ENCODE assay signal across 12 cellular contexts in the genomic region with DNA sequence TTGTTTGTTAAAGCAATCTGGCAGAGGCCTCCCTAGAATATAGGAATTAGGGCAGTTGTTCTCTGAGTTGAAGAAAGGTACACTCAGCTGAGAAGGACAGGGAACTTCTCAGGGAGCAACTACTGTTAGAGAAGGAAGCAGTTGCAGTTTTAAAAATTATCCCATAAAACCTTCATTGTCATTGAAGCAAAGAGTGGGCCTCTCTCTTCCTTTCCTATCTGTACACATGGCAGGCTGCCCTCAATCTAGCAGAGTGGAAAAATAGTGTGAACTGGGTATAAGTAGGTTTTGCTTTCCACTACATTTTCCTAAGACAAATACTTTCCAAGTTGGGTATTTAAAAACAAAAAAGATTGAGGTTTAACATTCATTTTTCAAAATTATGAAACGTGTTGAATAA.
DNase-seq lines count a peak whose midpoint lies in the region; ATAC-seq, FAIRE-seq and TF ChIP-seq lines count a peak whose summit lies in the region.
"Had no signal": no experiment of that assay in that cellular context is flagged by ENCODE, and none has a peak within 500 bp of the region (broad histone marks: within the 10 kb centered on the region; RNA-seq: fewer than 3 reads in every experiment).

No MANE protein-coding gene starts in this region.

- H3K4me3 ChIP-seq in A549: no peak overlapping the region
- H3K4me3 ChIP-seq in brain microvascular endothelial cell (ENCODE audit: low read depth, low read length): no peak overlapping the region
- no peak overlapping the region for H3K4me3 ChIP-seq in tibial nerve
- H3K4me3 ChIP-seq: MG63, tibial artery had no signal

- no peaks in the 10 kb centered on the region for H3K27me3 Mint-ChIP-seq in activated T-helper 1 cell treated with anti-CD3 and anti-CD28 coated beads, Interleukin-12 subunit alpha, Interleukin-12 subunit beta, Interleukin-2, Interleukin-4 antibody, amounts not matched to agents 30 ng/mL and 10 ng/mL and 1 ng/mL, durations not matched to agents 14 hours and 24 hours and 36 hours (ENCODE audit: insufficient read depth)
- no peaks in the 10 kb centered on the region for H3K27me3 Mint-ChIP-seq in memory B cell

- H3K9me3 ChIP-seq in A549 (0 out of 3 replicates have a peak, but pooled peaks cover 2% of the 10 kb centered on the region), tibial nerve (peaks cover 0 to 4% (median 0%) of the 10 kb centered on the region in 4 donors)
- H3K9me3 ChIP-seq: MG63, tibial artery had no signal

- peak overlapping the region; percentile 94 for H3K27ac Mint-ChIP-seq in activated T-helper 1 cell treated with anti-CD3 and anti-CD28 coated beads, Interleukin-12 subunit alpha, Interleukin-12 subunit beta, Interleukin-2, Interleukin-4 antibody, amounts not matched to agents 30 ng/mL and 10 ng/mL and 1 ng/mL, durations not matched to agents 14 hours and 24 hours and 36 hours
- peak overlapping the region; percentile 84 for H3K27ac Mint-ChIP-seq in memory B cell

- no peak for TF ChIP-seq EP300 in A549 (IDR thresholded peaks at IDR 0.05)
- no peak for TF ChIP-seq EP300 in tibial nerve (IDR thresholded peaks at IDR 0.05)

- peaks cover 61% of the 10 kb centered on the region for H3K36me3 Mint-ChIP-seq in activated T-helper 1 cell treated with anti-CD3 and anti-CD28 coated beads, Interleukin-12 subunit alpha, Interleukin-12 subunit beta, Interleukin-2, Interleukin-4 antibody, amounts not matched to agents 30 ng/mL and 10 ng/mL and 1 ng/mL, durations not matched to agents 14 hours and 24 hours and 36 hours (ENCODE audit: low read depth)
- H3K36me3 Mint-ChIP-seq in memory B cell: peaks cover 40% of the 10 kb centered on the region

- H3K9me3 Mint-ChIP-seq in activated T-helper 1 cell treated with anti-CD3 and anti-CD28 coated beads, Interleukin-12 subunit alpha, Interleukin-12 subunit beta, Interleukin-2, Interleukin-4 antibody, amounts not matched to agents 30 ng/mL and 10 ng/mL and 1 ng/mL, durations not matched to agents 14 hours and 24 hours and 36 hours: peaks cover 29% of the 10 kb centered on the region
- H3K9me3 Mint-ChIP-seq in memory B cell: no peaks in the 10 kb centered on the region

- CTCF ChIA-PET in A549 (lab: Yijun Ruan, JAX): interaction anchor here (0.9 to 2.8 kb wide), 10 partner anchors 9 to 86 kb away, joined by 3 to 34 read pairs (median 4); no protein-coding TSS in a partner anchor

- ATAC-seq in A549 (0 out of 6 replicates have a peak, but pooled peaks of 1 of the 2 experiments have one; percentile 15), memory B cell (ENCODE audit: low read depth) (no peak)

- peak overlapping the region; percentile 37 for H3K4me3 Mint-ChIP-seq in activated T-helper 1 cell treated with anti-CD3 and anti-CD28 coated beads, Interleukin-12 subunit alpha, Interleukin-12 subunit beta, Interleukin-2, Interleukin-4 antibody, amounts not matched to agents 30 ng/mL and 10 ng/mL and 1 ng/mL, durations not matched to agents 14 hours and 24 hours and 36 hours
- no peak overlapping the region for H3K4me3 Mint-ChIP-seq in memory B cell

- FAIRE-seq in A549 (lab: Jason Lieb, UNC) (no peak), GM12892 (lab: Jason Lieb, UNC) (peak; percentile 17)

- in situ Hi-C loops in brain microvascular endothelial cell (cut with HindIII; ENCODE audit: low pct_ligation_motif_present, low sequenced_read_pairs): no loop called here

- intact Hi-C loops in activated T-helper 1 cell treated with anti-CD3 and anti-CD28 coated beads, Interleukin-12 subunit alpha, Interleukin-12 subunit beta, Interleukin-2, Interleukin-4 antibody, amounts not matched to agents 30 ng/mL and 10 ng/mL and 1 ng/mL, durations not matched to agents 14 hours and 24 hours and 36 hours (cut with micrococcal nuclease): loop anchor here (1.0 to 2.0 kb wide), 6 partner anchors 9 to 321 kb away; no protein-coding TSS in a partner anchor

- TF ChIP-seq RAD21 in A549 (conservative IDR thresholded peaks at IDR 0.05 in 1 of 2, IDR thresholded peaks at IDR 0.05 in 1 of 2): no peak

- no peaks in the 10 kb centered on the region for H3K27me3 ChIP-seq in brain microvascular endothelial cell (replicated peaks)
- no peaks in the 10 kb centered on the region for H3K27me3 ChIP-seq in tibial nerve
- H3K27me3 ChIP-seq: MG63, tibial artery had no signal

- no peak for TF ChIP-seq CTCF in A549 (IDR thresholded peaks at IDR 0.05)
- no peak for TF ChIP-seq CTCF in brain microvascular endothelial cell (IDR thresholded peaks at IDR 0.05; ENCODE audit: low read depth, low read length, missing control alignments)
- no peak for TF ChIP-seq CTCF in tibial nerve (IDR thresholded peaks at IDR 0.05)

- H3K36me3 ChIP-seq in brain microvascular endothelial cell (replicated peaks): no peaks in the 10 kb centered on the region
- peaks cover 0 to 27% (median 6%) of the 10 kb centered on the region in 3 donors for H3K36me3 ChIP-seq in tibial nerve
- H3K36me3 ChIP-seq: MG63 had no signal

- H3K27ac ChIP-seq in A549 (peak overlapping the region; percentile 6 to 67; a peak in 3 of 6 replicates), brain microvascular endothelial cell (no peak overlapping the region), tibial nerve (peak overlapping the region in 2 of 4 donors; percentile 38 to 52)
- H3K27ac ChIP-seq: tibial artery had no signal

- 52% methylated on average over 1 of the region's 1 CpG for WGBS in A549 (ENCODE audit: missing lambda C conversion rate)
- WGBS in tibial nerve, 2 donors: 10 to 22% methylated on average over 1 of the region's 1 CpG

- POLR2A ChIA-PET in A549 (lab: Yijun Ruan, JAX): no interaction called here

- DNase-seq in A549 (ENCODE audit: low read depth in 1 of 2, low spot score in 1 of 2) (no peak), GM12892 (ENCODE audit: insufficient read length) (no peak), memory B cell (ENCODE audit: low spot score in 2 of 2) (no peak), dedifferentiated amniotic fluid mesenchymal stem cell (ENCODE audit: extremely low spot score) (no peak), brain microvascular endothelial cell (no peak), tibial nerve (ENCODE audit: low spot score in 2 of 2) (no peak), NCI-H69 (lab: John Stamatoyannopoulos, UW) (no peak)
- no peak for DNase-seq in activated T-helper 1 cell treated with anti-CD3 and anti-CD28 coated beads, Interleukin-12 subunit alpha, Interleukin-12 subunit beta, Interleukin-2, Interleukin-4 antibody, amounts not matched to agents 30 ng/mL and 10 ng/mL and 1 ng/mL, durations not matched to agents 14 hours and 24 hours and 36 hours (ENCODE audit: low spot score)
- DNase-seq: cerebellar nuclear complex, MG63, NCI-H446, tibial artery had no signal

- peaks cover 76% of the 10 kb centered on the region for H3K4me1 Mint-ChIP-seq in activated T-helper 1 cell treated with anti-CD3 and anti-CD28 coated beads, Interleukin-12 subunit alpha, Interleukin-12 subunit beta, Interleukin-2, Interleukin-4 antibody, amounts not matched to agents 30 ng/mL and 10 ng/mL and 1 ng/mL, durations not matched to agents 14 hours and 24 hours and 36 hours (ENCODE audit: low read depth)
- peaks cover 38% of the 10 kb centered on the region for H3K4me1 Mint-ChIP-seq in memory B cell

- TF ChIP-seq POLR2A in A549 (IDR thresholded peaks at IDR 0.05; ENCODE audit: low read length): no peak
- no peak for TF ChIP-seq POLR2A in GM12892 (IDR thresholded peaks at IDR 0.05; ENCODE audit: low read depth, low read length)
- no peak for TF ChIP-seq POLR2A in tibial nerve (IDR thresholded peaks at IDR 0.05)

- no peak overlapping the region for H3K4me2 ChIP-seq in A549

- peaks cover 20% of the 10 kb centered on the region for H3K4me1 ChIP-seq in A549
- H3K4me1 ChIP-seq in tibial nerve: peaks cover 0 to 67% (median 35%) of the 10 kb centered on the region in 4 donors

TF ChIP-seq in A549, 52 proteins besides CTCF, POLR2A, EP300 and RAD21:
- TF ChIP-seq FOSB (CRISPR knock-in tag; IDR thresholded peaks at IDR 0.05): no peak
- no peak for TF ChIP-seq POLR2AphosphoS2 (conservative IDR thresholded peaks at IDR 0.05; ENCODE audit: low read length)
- TF ChIP-seq CHD2 (IDR thresholded peaks at IDR 0.05; ENCODE audit: low read length, partially characterized antibody): no peak
- no peak for TF ChIP-seq RFX5 (IDR thresholded peaks at IDR 0.05)
- TF ChIP-seq ZC3H11A (IDR thresholded peaks at IDR 0.05): no peak
- TF ChIP-seq, protein P1, sequence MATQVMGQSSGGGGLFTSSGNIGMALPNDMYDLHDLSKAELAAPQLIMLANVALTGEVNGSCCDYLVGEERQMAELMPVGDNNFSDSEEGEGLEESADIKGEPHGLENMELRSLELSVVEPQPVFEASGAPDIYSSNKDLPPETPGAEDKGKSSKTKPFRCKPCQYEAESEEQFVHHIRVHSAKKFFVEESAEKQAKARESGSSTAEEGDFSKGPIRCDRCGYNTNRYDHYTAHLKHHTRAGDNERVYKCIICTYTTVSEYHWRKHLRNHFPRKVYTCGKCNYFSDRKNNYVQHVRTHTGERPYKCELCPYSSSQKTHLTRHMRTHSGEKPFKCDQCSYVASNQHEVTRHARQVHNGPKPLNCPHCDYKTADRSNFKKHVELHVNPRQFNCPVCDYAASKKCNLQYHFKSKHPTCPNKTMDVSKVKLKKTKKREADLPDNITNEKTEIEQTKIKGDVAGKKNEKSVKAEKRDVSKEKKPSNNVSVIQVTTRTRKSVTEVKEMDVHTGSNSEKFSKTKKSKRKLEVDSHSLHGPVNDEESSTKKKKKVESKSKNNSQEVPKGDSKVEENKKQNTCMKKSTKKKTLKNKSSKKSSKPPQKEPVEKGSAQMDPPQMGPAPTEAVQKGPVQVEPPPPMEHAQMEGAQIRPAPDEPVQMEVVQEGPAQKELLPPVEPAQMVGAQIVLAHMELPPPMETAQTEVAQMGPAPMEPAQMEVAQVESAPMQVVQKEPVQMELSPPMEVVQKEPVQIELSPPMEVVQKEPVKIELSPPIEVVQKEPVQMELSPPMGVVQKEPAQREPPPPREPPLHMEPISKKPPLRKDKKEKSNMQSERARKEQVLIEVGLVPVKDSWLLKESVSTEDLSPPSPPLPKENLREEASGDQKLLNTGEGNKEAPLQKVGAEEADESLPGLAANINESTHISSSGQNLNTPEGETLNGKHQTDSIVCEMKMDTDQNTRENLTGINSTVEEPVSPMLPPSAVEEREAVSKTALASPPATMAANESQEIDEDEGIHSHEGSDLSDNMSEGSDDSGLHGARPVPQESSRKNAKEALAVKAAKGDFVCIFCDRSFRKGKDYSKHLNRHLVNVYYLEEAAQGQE (IDR thresholded peaks at IDR 0.05): no peak
- TF ChIP-seq TP53 (CRISPR knock-in tag; IDR thresholded peaks at IDR 0.05): no peak
- TF ChIP-seq, protein P2, sequence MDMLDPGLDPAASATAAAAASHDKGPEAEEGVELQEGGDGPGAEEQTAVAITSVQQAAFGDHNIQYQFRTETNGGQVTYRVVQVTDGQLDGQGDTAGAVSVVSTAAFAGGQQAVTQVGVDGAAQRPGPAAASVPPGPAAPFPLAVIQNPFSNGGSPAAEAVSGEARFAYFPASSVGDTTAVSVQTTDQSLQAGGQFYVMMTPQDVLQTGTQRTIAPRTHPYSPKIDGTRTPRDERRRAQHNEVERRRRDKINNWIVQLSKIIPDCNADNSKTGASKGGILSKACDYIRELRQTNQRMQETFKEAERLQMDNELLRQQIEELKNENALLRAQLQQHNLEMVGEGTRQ (IDR thresholded peaks at IDR 0.05): no peak
- TF ChIP-seq CBX8 (IDR thresholded peaks at IDR 0.05): no peak
TF ChIP-seq in A549: peak in this region for 0.
